ENCODE assay signal across 16 cellular contexts in genomic region chr1:18861082-18861481, GRCh38. TPM values are rescaled to one million over a fixed set of nuclear protein-coding genes. Genes with fewer than 3 reads are reported as not detected.
DNase-seq lines count a peak whose midpoint lies in the region; ATAC-seq and TF ChIP-seq lines count a peak whose summit lies in the region.
"Had no signal": no experiment of that assay in that cellular context is flagged by ENCODE, and none has a peak within 500 bp of the region (broad histone marks: within the 10 kb centered on the region; RNA-seq: fewer than 3 reads in every experiment).

No MANE protein-coding gene starts in this region.

- no peak for TF ChIP-seq CTCF in left lung (IDR thresholded peaks at IDR 0.05)
- TF ChIP-seq CTCF in dorsolateral prefrontal cortex (IDR thresholded peaks at IDR 0.05 in 54 of 56, conservative IDR thresholded peaks at IDR 0.05 in 2 of 56; ENCODE audit: low read depth in 1 of 56, partially characterized antibody in 56 of 56) = no peak

- no peaks in the 10 kb centered on the region for H3K9me3 ChIP-seq in left lung
- H3K9me3 ChIP-seq: BLaER1, Caco-2 had no signal

- H3K4me3 ChIP-seq in left lung (no peak overlapping the region), dorsolateral prefrontal cortex (no peak overlapping the region)
- H3K4me3 ChIP-seq: BLaER1 had no signal

- H3K4me1 ChIP-seq in left lung = no peaks in the 10 kb centered on the region
- H3K4me1 ChIP-seq: Caco-2 had no signal

- no peaks in the 10 kb centered on the region for H3K36me3 ChIP-seq in left lung
- H3K36me3 ChIP-seq: BLaER1 had no signal

- DNase-seq in DMS79 (lab: John Stamatoyannopoulos, UW) (peak; percentile 56), DMS79 treated with DMSO at 0.1 percent for 48 hours (lab: John Stamatoyannopoulos, UW) (no peak), SHP77 (lab: John Stamatoyannopoulos, UW) (peak; percentile 11 to 33), SHP77 treated with DMSO at 0.1 percent for 48 hours (lab: John Stamatoyannopoulos, UW) (no peak), left lung (no peak), dorsolateral prefrontal cortex (no peak)
- DNase-seq: 8988T; AML-193; Caco-2; CD8-positive, alpha-beta memory T cell; DND-41; GDM1; H7 had no signal

- H3K27me3 ChIP-seq in left lung (peaks cover 0 to 13% of the 10 kb centered on the region in 2 donors), dorsolateral prefrontal cortex (no peaks in the 10 kb centered on the region)
- H3K27me3 ChIP-seq: BLaER1 had no signal

- ATAC-seq in left lung = peak; percentile 60
- ATAC-seq in HG03342 (IDR thresholded peaks at IDR 0.05; ENCODE audit: unreplicated experiment) = no peak

- intact Hi-C loops in left lung (cut with DNase I) = no loop called here
- intact Hi-C loops in dorsolateral prefrontal cortex (cut with DNase I) = no loop called here

- H3K27ac ChIP-seq in left lung (no peak overlapping the region), dorsolateral prefrontal cortex (no peak overlapping the region)
- H3K27ac ChIP-seq: BLaER1 had no signal

RNA-seq across cellular contexts. Expression of gene TAS1R2, which starts 1.6 kb away (rescaled TPM):
- total RNA-seq in left lung = not detected
- not detected for total RNA-seq in dorsolateral prefrontal cortex
- total RNA-seq: Caco-2; CD8-positive, alpha-beta memory T cell; HT-29 had no signal

RNA-seq across cellular contexts. Expression of gene ALDH4A1, which starts 41.3 kb away (rescaled TPM):
- total RNA-seq in left lung (10 to 100 TPM; 11.3 to 17.4 TPM), dorsolateral prefrontal cortex (100 to 1,000 TPM in 1 of 120 experiments, 10 to 100 TPM in 119; 16.8 to 112 (median 40.4) TPM)

Comparison
In these comparisons a context has a peak if more than half of its experiments do, and no peak if none do; other contexts are left out.
1. DNase-seq: peak in DMS79 (single experiment) and SHP77 (2 of 2); none in DMS79 treated with DMSO at 0.1 percent for 48 hours (single experiment), SHP77 treated with DMSO at 0.1 percent for 48 hours (single experiment), left lung (0 of 2) and dorsolateral prefrontal cortex (0 of 10).